16 cellular contexts compared by ENCODE assay signal in genomic region chr2:222878877-222879601, GRCh38. TPM values are rescaled to one million over a fixed set of nuclear protein-coding genes. Genes with fewer than 3 reads are reported as not detected.
DNase-seq lines count a peak whose midpoint lies in the region; ATAC-seq and TF ChIP-seq lines count a peak whose summit lies in the region.
"Had no signal": no experiment of that assay in that cellular context is flagged by ENCODE, and none has a peak within 500 bp of the region (broad histone marks: within the 10 kb centered on the region; RNA-seq: fewer than 3 reads in every experiment).

No MANE protein-coding gene starts in this region.

- intact Hi-C loops in Calu3 (cut with micrococcal nuclease; ENCODE audit: unreplicated experiment) (loop anchor here (2.0 kb wide), 1 partner anchor 24 kb away; no protein-coding TSS in a partner anchor), mammary epithelial cell (cut with micrococcal nuclease) (loop anchor here (2.0 kb wide), 1 partner anchor 22 kb away; no protein-coding TSS in a partner anchor), lower lobe of right lung (cut with DNase I) (no loop called here)

- H3K4me3 ChIP-seq in mammary epithelial cell (replicated peaks in 1 of 3; ENCODE audit: insufficient read depth in 1 of 3, low read depth in 2 of 3, low read length in 3 of 3) (no peak overlapping the region), lower lobe of right lung (no peak overlapping the region)
- H3K4me3 ChIP-seq: spleen, vagina had no signal

- in situ Hi-C loops in mammary epithelial cell (cut with MboI; ENCODE audit: low sequenced_read_pairs in 2 of 2) = no loop called here

- 57% methylated on average over 10 of the region's 10 CpGs for WGBS in mammary epithelial cell (ENCODE audit: low coverage, missing lambda C conversion rate)

- TF ChIP-seq CTCF in Calu3 (IDR thresholded peaks at IDR 0.05; ENCODE audit: unreplicated experiment) (no peak), mammary epithelial cell (conservative IDR thresholded peaks at IDR 0.05 in 1 of 2, IDR thresholded peaks at IDR 0.05 in 1 of 2; ENCODE audit: extremely low read depth in 1 of 2, insufficient read depth in 1 of 2, low read depth in 1 of 2, low read length in 2 of 2) (no peak), lower lobe of right lung (IDR thresholded peaks at IDR 0.05) (no peak)

- H3K27me3 ChIP-seq in mammary epithelial cell (ENCODE audit: insufficient read depth, low read length) (no peaks in the 10 kb centered on the region), lower lobe of right lung (ENCODE audit: low read depth) (no peaks in the 10 kb centered on the region)
- H3K27me3 ChIP-seq: spleen, vagina had no signal

- no peak overlapping the region for H2AFZ ChIP-seq in mammary epithelial cell (ENCODE audit: low read depth, low read length)

- no peak overlapping the region for H3K9ac ChIP-seq in mammary epithelial cell (ENCODE audit: insufficient read depth, low read length)

- H3K4me2 ChIP-seq in mammary epithelial cell (ENCODE audit: insufficient read depth, low read depth, low read length) = peak overlapping the region; percentile 37

- H3K36me3 Mint-ChIP-seq in Calu3 (ENCODE audit: insufficient read depth, unreplicated experiment) = no peaks in the 10 kb centered on the region
- H3K36me3 Mint-ChIP-seq: activated CD8-positive, alpha-beta memory T cell treated with anti-CD3 and anti-CD28 coated beads, Interleukin-2, amount 10 ng/mL, durations not matched to agents 7 days and 5 days; immature natural killer cell; naive thymus-derived CD8-positive, alpha-beta T cell had no signal

- peak; percentile 71 to 86 for ATAC-seq in lower lobe of right lung
- ATAC-seq in stimulated activated naive CD8-positive, alpha-beta T cell treated with anti-CD3 and anti-CD28 coated beads, Interleukin-15, amount 100 ng/mL, for 72 hours = no peak
- ATAC-seq: activated CD8-positive, alpha-beta memory T cell treated with anti-CD3 and anti-CD28 coated beads, Interleukin-2, amount 10 ng/mL, durations not matched to agents 7 days and 5 days; naive thymus-derived CD8-positive, alpha-beta T cell had no signal

- POLR2A ChIA-PET in HEK293T (lab: Yijun Ruan, JAX) = no interaction called here

- no peaks in the 10 kb centered on the region for H3K9me3 Mint-ChIP-seq in Calu3 (ENCODE audit: low read depth, unreplicated experiment)
- H3K9me3 Mint-ChIP-seq in stimulated activated naive CD8-positive, alpha-beta T cell treated with anti-CD3 and anti-CD28 coated beads, Interleukin-15, amount 100 ng/mL, for 72 hours = no peaks in the 10 kb centered on the region
- H3K9me3 Mint-ChIP-seq: CD4-positive, alpha-beta T cell; immature natural killer cell; naive thymus-derived CD8-positive, alpha-beta T cell had no signal

- dilution Hi-C loops in mammary epithelial cell (cut with HindIII; ENCODE audit: low sequenced_read_pairs) = no loop called here

- H3K36me3 ChIP-seq in mammary epithelial cell (ENCODE audit: insufficient read depth, low read length) = peaks cover 4% of the 10 kb centered on the region
- H3K36me3 ChIP-seq in lower lobe of right lung = no peaks in the 10 kb centered on the region
- H3K36me3 ChIP-seq: spleen, vagina had no signal

- BruUV-seq in Calu3 (replicated peaks; lab: Mats Ljungman, UMichigan) (no TSS peak), mammary epithelial cell (replicated peaks; lab: Mats Ljungman, UMichigan) (no TSS peak)

- peaks cover 57% of the 10 kb centered on the region for H4K20me1 ChIP-seq in mammary epithelial cell (ENCODE audit: insufficient read depth, low read length)

- H3K27me3 Mint-ChIP-seq in Calu3 (ENCODE audit: unreplicated experiment) = no peaks in the 10 kb centered on the region
- H3K27me3 Mint-ChIP-seq in stimulated activated naive CD8-positive, alpha-beta T cell treated with anti-CD3 and anti-CD28 coated beads, Interleukin-15, amount 100 ng/mL, for 72 hours = no peaks in the 10 kb centered on the region
- H3K27me3 Mint-ChIP-seq: activated CD8-positive, alpha-beta memory T cell treated with anti-CD3 and anti-CD28 coated beads, Interleukin-2, amount 10 ng/mL, durations not matched to agents 7 days and 5 days; CD4-positive, alpha-beta T cell; naive thymus-derived CD8-positive, alpha-beta T cell had no signal

- H3K79me2 ChIP-seq in mammary epithelial cell (ENCODE audit: insufficient read depth, low read length) = peaks cover 100% of the 10 kb centered on the region

- DNase-seq in Calu3 (peak; percentile 28), NCI-H226 (peak; percentile 86), mammary epithelial cell (peak; percentile 86), lower lobe of right lung (no peak), mesenteric fat pad (ENCODE audit: low spot score) (no peak), HEK293T (ENCODE audit: extremely low spot score) (no peak)
- no peak for DNase-seq in activated CD4-positive, alpha-beta T cell treated with anti-CD3 and anti-CD28 coated beads for 4 hours
- DNase-seq in stimulated activated naive CD8-positive, alpha-beta T cell treated with anti-CD3 and anti-CD28 coated beads, Interleukin-15, amount 100 ng/mL, for 72 hours = no peak
- DNase-seq: activated CD8-positive, alpha-beta memory T cell treated with anti-CD3 and anti-CD28 coated beads, Interleukin-2, amount 10 ng/mL, durations not matched to agents 7 days and 5 days; amygdala; CD4-positive, alpha-beta T cell; immature natural killer cell; naive thymus-derived CD8-positive, alpha-beta T cell; NCI-H1105; spleen had no signal

- peaks cover 42% of the 10 kb centered on the region for H3K4me1 ChIP-seq in mammary epithelial cell (ENCODE audit: insufficient read depth, low read length)
- peaks cover 44% of the 10 kb centered on the region for H3K4me1 ChIP-seq in lower lobe of right lung

- peak overlapping the region; percentile 66 for H3K27ac ChIP-seq in mammary epithelial cell (ENCODE audit: insufficient read depth, low read depth, low read length)
- no peak overlapping the region for H3K27ac ChIP-seq in lower lobe of right lung
- H3K27ac ChIP-seq: spleen, vagina had no signal

- H3K4me1 Mint-ChIP-seq in Calu3 (ENCODE audit: low read depth, unreplicated experiment) = peaks cover 42% of the 10 kb centered on the region
- peaks cover 24% of the 10 kb centered on the region for H3K4me1 Mint-ChIP-seq in stimulated activated naive CD8-positive, alpha-beta T cell treated with anti-CD3 and anti-CD28 coated beads, Interleukin-15, amount 100 ng/mL, for 72 hours

- H3K4me3 Mint-ChIP-seq in Calu3 (ENCODE audit: low read depth, unreplicated experiment) = peak overlapping the region; percentile 9
- H3K4me3 Mint-ChIP-seq in stimulated activated naive CD8-positive, alpha-beta T cell treated with anti-CD3 and anti-CD28 coated beads, Interleukin-15, amount 100 ng/mL, for 72 hours = no peak overlapping the region
- H3K4me3 Mint-ChIP-seq: activated CD8-positive, alpha-beta memory T cell treated with anti-CD3 and anti-CD28 coated beads, Interleukin-2, amount 10 ng/mL, durations not matched to agents 7 days and 5 days; CD4-positive, alpha-beta T cell; immature natural killer cell had no signal

- CTCF ChIA-PET in Calu3 (lab: Charles Lee) = no interaction called here
- CTCF ChIA-PET in mammary epithelial cell (lab: Charles Lee; ENCODE audit: low non-redundant PET) = no interaction called here
- CTCF ChIA-PET in HEK293T (lab: Yijun Ruan, JAX) = no interaction called here

- H3K9me3 ChIP-seq in mammary epithelial cell (replicated peaks; ENCODE audit: insufficient read depth, low read length) (no peaks in the 10 kb centered on the region), lower lobe of right lung (no peaks in the 10 kb centered on the region)
- H3K9me3 ChIP-seq: spleen, vagina had no signal

- H3K27ac Mint-ChIP-seq in Calu3 (ENCODE audit: unreplicated experiment) = peak overlapping the region; percentile 7
- no peak overlapping the region for H3K27ac Mint-ChIP-seq in stimulated activated naive CD8-positive, alpha-beta T cell treated with anti-CD3 and anti-CD28 coated beads, Interleukin-15, amount 100 ng/mL, for 72 hours
- H3K27ac Mint-ChIP-seq: activated CD8-positive, alpha-beta memory T cell treated with anti-CD3 and anti-CD28 coated beads, Interleukin-2, amount 10 ng/mL, durations not matched to agents 7 days and 5 days; CD4-positive, alpha-beta T cell had no signal

TF ChIP-seq in HEK293T, 16 proteins besides CTCF, POLR2A, EP300 and RAD21:
- TF ChIP-seq BHLHE40 (IDR thresholded peaks at IDR 0.05; ENCODE audit: borderline replicate concordance) = no peak
- TF ChIP-seq NFRKB (IDR thresholded peaks at IDR 0.05) = no peak
- no peak for TF ChIP-seq TARDBP (IDR thresholded peaks at IDR 0.05)
- no peak for TF ChIP-seq ZNF384 (IDR thresholded peaks at IDR 0.05)
- TF ChIP-seq FOXK2 (IDR thresholded peaks at IDR 0.05) = no peak
- TF ChIP-seq L3MBTL2 (conservative IDR thresholded peaks at IDR 0.05) = no peak
- TF ChIP-seq ARNT (IDR thresholded peaks at IDR 0.05) = no peak
- no peak for TF ChIP-seq PKNOX1 (IDR thresholded peaks at IDR 0.05)
- no peak for TF ChIP-seq HDGF (IDR thresholded peaks at IDR 0.05; ENCODE audit: borderline replicate concordance)
- TF ChIP-seq FOXM1 (IDR thresholded peaks at IDR 0.05; ENCODE audit: borderline replicate concordance) = no peak
TF ChIP-seq in HEK293T: peak in this region for 0.

RNA-seq across cellular contexts. Expression of gene ACSL3, which starts 18.2 kb away (rescaled TPM):
- total RNA-seq in Calu3 (2022) (167 and 168 TPM in 2 replicates), mammary epithelial cell (100 to 1,000 TPM; 199 to 213 TPM), lower lobe of right lung (74.2 TPM), mesenteric fat pad (58.7 TPM)
- 110 TPM for polyA plus RNA-seq in mammary epithelial cell
- 656 TPM for polyA minus RNA-seq in mammary epithelial cell

Comparison
In these comparisons a context has a peak if more than half of its experiments do, and no peak if none do; other contexts are left out.
1. DNase-seq: peak in Calu3 (single experiment), NCI-H226 (single experiment) and mammary epithelial cell (single experiment); none in lower lobe of right lung (single experiment), activated CD4-positive, alpha-beta T cell treated with anti-CD3 and anti-CD28 coated beads for 4 hours (0 of 2), stimulated activated naive CD8-positive, alpha-beta T cell treated with anti-CD3 and anti-CD28 coated beads, Interleukin-15, amount 100 ng/mL, for 72 hours (0 of 2), mesenteric fat pad (single experiment) and HEK293T (single experiment).